ENCODE assay signal across 1 cellular context in the genomic region with DNA sequence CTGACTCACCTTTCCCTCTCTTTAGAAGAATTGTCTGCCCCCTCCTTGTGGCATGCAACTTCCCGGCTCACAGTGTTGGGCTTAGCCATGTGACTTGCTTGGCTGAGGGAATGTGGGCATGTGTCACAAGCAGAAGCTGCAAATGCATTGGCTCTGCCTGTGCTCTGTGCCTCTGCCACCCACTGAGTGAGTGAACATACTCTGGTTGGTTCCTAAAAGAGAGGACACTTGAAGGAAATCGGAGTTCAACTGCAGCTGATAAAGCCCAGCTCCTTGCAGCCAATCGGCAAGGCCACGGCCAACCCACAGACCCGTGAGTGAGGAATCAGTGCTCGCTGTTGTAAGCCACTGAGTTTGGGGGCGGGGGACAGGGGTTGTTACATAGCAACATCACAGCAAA.
A peak's percentile ranks its signal among the peaks of the same experiment; 100 is the strongest.
TF ChIP-seq lines count a peak whose summit lies in the region.

No MANE protein-coding gene starts in this region.

TF ChIP-seq in HEK293, 187 proteins besides CTCF, POLR2A, EP300 and RAD21 (continued from another document):
- TF ChIP-seq, protein P1, sequence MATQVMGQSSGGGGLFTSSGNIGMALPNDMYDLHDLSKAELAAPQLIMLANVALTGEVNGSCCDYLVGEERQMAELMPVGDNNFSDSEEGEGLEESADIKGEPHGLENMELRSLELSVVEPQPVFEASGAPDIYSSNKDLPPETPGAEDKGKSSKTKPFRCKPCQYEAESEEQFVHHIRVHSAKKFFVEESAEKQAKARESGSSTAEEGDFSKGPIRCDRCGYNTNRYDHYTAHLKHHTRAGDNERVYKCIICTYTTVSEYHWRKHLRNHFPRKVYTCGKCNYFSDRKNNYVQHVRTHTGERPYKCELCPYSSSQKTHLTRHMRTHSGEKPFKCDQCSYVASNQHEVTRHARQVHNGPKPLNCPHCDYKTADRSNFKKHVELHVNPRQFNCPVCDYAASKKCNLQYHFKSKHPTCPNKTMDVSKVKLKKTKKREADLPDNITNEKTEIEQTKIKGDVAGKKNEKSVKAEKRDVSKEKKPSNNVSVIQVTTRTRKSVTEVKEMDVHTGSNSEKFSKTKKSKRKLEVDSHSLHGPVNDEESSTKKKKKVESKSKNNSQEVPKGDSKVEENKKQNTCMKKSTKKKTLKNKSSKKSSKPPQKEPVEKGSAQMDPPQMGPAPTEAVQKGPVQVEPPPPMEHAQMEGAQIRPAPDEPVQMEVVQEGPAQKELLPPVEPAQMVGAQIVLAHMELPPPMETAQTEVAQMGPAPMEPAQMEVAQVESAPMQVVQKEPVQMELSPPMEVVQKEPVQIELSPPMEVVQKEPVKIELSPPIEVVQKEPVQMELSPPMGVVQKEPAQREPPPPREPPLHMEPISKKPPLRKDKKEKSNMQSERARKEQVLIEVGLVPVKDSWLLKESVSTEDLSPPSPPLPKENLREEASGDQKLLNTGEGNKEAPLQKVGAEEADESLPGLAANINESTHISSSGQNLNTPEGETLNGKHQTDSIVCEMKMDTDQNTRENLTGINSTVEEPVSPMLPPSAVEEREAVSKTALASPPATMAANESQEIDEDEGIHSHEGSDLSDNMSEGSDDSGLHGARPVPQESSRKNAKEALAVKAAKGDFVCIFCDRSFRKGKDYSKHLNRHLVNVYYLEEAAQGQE (tag by site-specific recombination; IDR thresholded peaks at IDR 0.05): no peak
- peak; percentile 77 for TF ChIP-seq EGR2 (tag by site-specific recombination; IDR thresholded peaks at IDR 0.05; ENCODE audit: low read depth)
- TF ChIP-seq, protein P2, sequence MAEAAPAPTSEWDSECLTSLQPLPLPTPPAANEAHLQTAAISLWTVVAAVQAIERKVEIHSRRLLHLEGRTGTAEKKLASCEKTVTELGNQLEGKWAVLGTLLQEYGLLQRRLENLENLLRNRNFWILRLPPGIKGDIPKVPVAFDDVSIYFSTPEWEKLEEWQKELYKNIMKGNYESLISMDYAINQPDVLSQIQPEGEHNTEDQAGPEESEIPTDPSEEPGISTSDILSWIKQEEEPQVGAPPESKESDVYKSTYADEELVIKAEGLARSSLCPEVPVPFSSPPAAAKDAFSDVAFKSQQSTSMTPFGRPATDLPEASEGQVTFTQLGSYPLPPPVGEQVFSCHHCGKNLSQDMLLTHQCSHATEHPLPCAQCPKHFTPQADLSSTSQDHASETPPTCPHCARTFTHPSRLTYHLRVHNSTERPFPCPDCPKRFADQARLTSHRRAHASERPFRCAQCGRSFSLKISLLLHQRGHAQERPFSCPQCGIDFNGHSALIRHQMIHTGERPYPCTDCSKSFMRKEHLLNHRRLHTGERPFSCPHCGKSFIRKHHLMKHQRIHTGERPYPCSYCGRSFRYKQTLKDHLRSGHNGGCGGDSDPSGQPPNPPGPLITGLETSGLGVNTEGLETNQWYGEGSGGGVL (tag by site-specific recombination; IDR thresholded peaks at IDR 0.05): 0 out of 2 replicates have a peak, but pooled peaks have one; percentile 46
- TF ChIP-seq ZNF350 (tag by site-specific recombination; IDR thresholded peaks at IDR 0.05): peak; percentile 79; the same call in 1 of the 2 replicates
- TF ChIP-seq SP2 (tag by site-specific recombination; IDR thresholded peaks at IDR 0.05): peak; percentile 32; the same call in 1 of the 2 replicates
- peak; percentile 58 for TF ChIP-seq ZFHX2 (tag by site-specific recombination; conservative IDR thresholded peaks at IDR 0.05)
- no peak for TF ChIP-seq ZNF76 (tag by site-specific recombination; IDR thresholded peaks at IDR 0.05; ENCODE audit: borderline replicate concordance, low read depth)
- no peak for TF ChIP-seq ZNF677 (tag by site-specific recombination; IDR thresholded peaks at IDR 0.05)
- TF ChIP-seq, protein P3, sequence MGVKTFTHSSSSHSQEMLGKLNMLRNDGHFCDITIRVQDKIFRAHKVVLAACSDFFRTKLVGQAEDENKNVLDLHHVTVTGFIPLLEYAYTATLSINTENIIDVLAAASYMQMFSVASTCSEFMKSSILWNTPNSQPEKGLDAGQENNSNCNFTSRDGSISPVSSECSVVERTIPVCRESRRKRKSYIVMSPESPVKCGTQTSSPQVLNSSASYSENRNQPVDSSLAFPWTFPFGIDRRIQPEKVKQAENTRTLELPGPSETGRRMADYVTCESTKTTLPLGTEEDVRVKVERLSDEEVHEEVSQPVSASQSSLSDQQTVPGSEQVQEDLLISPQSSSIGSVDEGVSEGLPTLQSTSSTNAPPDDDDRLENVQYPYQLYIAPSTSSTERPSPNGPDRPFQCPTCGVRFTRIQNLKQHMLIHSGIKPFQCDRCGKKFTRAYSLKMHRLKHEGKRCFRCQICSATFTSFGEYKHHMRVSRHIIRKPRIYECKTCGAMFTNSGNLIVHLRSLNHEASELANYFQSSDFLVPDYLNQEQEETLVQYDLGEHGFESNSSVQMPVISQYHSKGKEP (tag by site-specific recombination; IDR thresholded peaks at IDR 0.05): peak; percentile 61; the same call in 1 of the 2 replicates
TF ChIP-seq in HEK293: peak in this region for 8.
